Comparison of ENCODE assay signal across 1 cellular context in genomic region chr3:97916576-97916975, GRCh38.
TF ChIP-seq lines count a peak whose summit lies in the region.

No MANE protein-coding gene starts in this region.

TF ChIP-seq in GM12878, 131 proteins besides CTCF, POLR2A, EP300 and RAD21 (continued from another document):
- no peak for TF ChIP-seq MEF2B (IDR thresholded peaks at IDR 0.05; ENCODE audit: partially characterized antibody, poor library complexity, severe bottlenecking)
- no peak for TF ChIP-seq SMAD1 (IDR thresholded peaks at IDR 0.05; ENCODE audit: low read depth, partially characterized antibody)
